In genomic region chr1:42681771-42682483, GRCh38 we compare ENCODE assay signal across 1 cellular context.
TF ChIP-seq lines count a peak whose summit lies in the region.

YBX1 (plus strand) TSS chr1:42682418; CDS start chr1:42682566, 148 bp downstream.

TF ChIP-seq in HepG2, 621 proteins besides CTCF, POLR2A, EP300 and RAD21 (continued from another document and continues in another):
- TF ChIP-seq ZBTB43 (CRISPR knock-in tag; conservative IDR thresholded peaks at IDR 0.05), result peak; percentile 43; the same call in 1 of the 2 replicates
- TF ChIP-seq SP2 (CRISPR knock-in tag; IDR thresholded peaks at IDR 0.05), result peak; percentile 96
- TF ChIP-seq AFF4 (CRISPR knock-in tag; IDR thresholded peaks at IDR 0.05), result no peak
- no peak for TF ChIP-seq DNMT1 (CRISPR knock-in tag; IDR thresholded peaks at IDR 0.05)
- no peak for TF ChIP-seq WIZ (CRISPR knock-in tag; IDR thresholded peaks at IDR 0.05)
- TF ChIP-seq HINFP (CRISPR knock-in tag; IDR thresholded peaks at IDR 0.05; ENCODE audit: low read depth), result peak; percentile 87; the same call in 1 of the 2 replicates
- TF ChIP-seq PBX3 (CRISPR knock-in tag; IDR thresholded peaks at IDR 0.05; ENCODE audit: borderline replicate concordance), result no peak
- TF ChIP-seq ZNF232 (CRISPR knock-in tag; IDR thresholded peaks at IDR 0.05; ENCODE audit: borderline replicate concordance), result peak; percentile 78; the same call in 1 of the 2 replicates
- no peak for TF ChIP-seq PRPF4 (IDR thresholded peaks at IDR 0.05; ENCODE audit: low read depth, low read length, poor library complexity, severe bottlenecking)
- TF ChIP-seq ZNF598 (CRISPR knock-in tag; IDR thresholded peaks at IDR 0.05; ENCODE audit: borderline replicate concordance), result 0 out of 2 replicates have a peak, but pooled peaks have one; percentile 37
- TF ChIP-seq ZNF891 (CRISPR knock-in tag; IDR thresholded peaks at IDR 0.05), result 0 out of 2 replicates have a peak, but pooled peaks have one; percentile 10
- TF ChIP-seq ZNF251 (CRISPR knock-in tag; IDR thresholded peaks at IDR 0.05), result no peak
- TF ChIP-seq PREB (CRISPR knock-in tag; IDR thresholded peaks at IDR 0.05), result no peak
- peak; percentile 36; the same call in 1 of the 2 replicates for TF ChIP-seq ZXDC (CRISPR knock-in tag; IDR thresholded peaks at IDR 0.05)
- peak; percentile 58 for TF ChIP-seq SRSF1 (optimal IDR thresholded peaks at IDR 0.05; ENCODE audit: low read depth, low read length)
- TF ChIP-seq ZNF253 (CRISPR knock-in tag; IDR thresholded peaks at IDR 0.05; ENCODE audit: borderline replicate concordance), result no peak
- no peak; the same call in 1 of the 2 replicates for TF ChIP-seq ZNF230 (CRISPR knock-in tag; IDR thresholded peaks at IDR 0.05)
- TF ChIP-seq ZNF383 (CRISPR knock-in tag; IDR thresholded peaks at IDR 0.05; ENCODE audit: borderline replicate concordance), result no peak
- no peak for TF ChIP-seq CEBPB (IDR thresholded peaks at IDR 0.05; ENCODE audit: borderline replicate concordance, low read depth, low read length)
- no peak for TF ChIP-seq HMG20B (CRISPR knock-in tag; conservative IDR thresholded peaks at IDR 0.05)
- no peak for TF ChIP-seq NR2F1 (CRISPR knock-in tag; IDR thresholded peaks at IDR 0.05)
- TF ChIP-seq SMAD9 (CRISPR knock-in tag; IDR thresholded peaks at IDR 0.05), result no peak
- TF ChIP-seq ZNF431 (CRISPR knock-in tag; IDR thresholded peaks at IDR 0.05; ENCODE audit: borderline replicate concordance, low read depth), result peak; percentile 52; the same call in 1 of the 2 replicates
- no peak for TF ChIP-seq TEAD2 (CRISPR knock-in tag; IDR thresholded peaks at IDR 0.05)
- TF ChIP-seq MXD3 (CRISPR knock-in tag; IDR thresholded peaks at IDR 0.05), result peak; percentile 68; the same call in 1 of the 2 replicates
- no peak for TF ChIP-seq ZNF660 (CRISPR knock-in tag; IDR thresholded peaks at IDR 0.05; ENCODE audit: borderline replicate concordance, low read depth)
- TF ChIP-seq TFAP4 (IDR thresholded peaks at IDR 0.05; ENCODE audit: borderline replicate concordance, low read depth), result no peak
- no peak for TF ChIP-seq CCAR2 (optimal IDR thresholded peaks at IDR 0.05; ENCODE audit: low read depth, low read length)
- no peak for TF ChIP-seq HDAC6 (IDR thresholded peaks at IDR 0.05; ENCODE audit: low read depth, low read length)
- peak; percentile 96 for TF ChIP-seq NFYB (CRISPR knock-in tag; IDR thresholded peaks at IDR 0.05)
- TF ChIP-seq CENPBD1 (CRISPR knock-in tag; IDR thresholded peaks at IDR 0.05; ENCODE audit: borderline replicate concordance, low read depth), result no peak
- TF ChIP-seq HMGA1 (CRISPR knock-in tag; conservative IDR thresholded peaks at IDR 0.05), result no peak
- TF ChIP-seq ZFP90 (CRISPR knock-in tag; IDR thresholded peaks at IDR 0.05; ENCODE audit: borderline replicate concordance), result no peak
- 0 out of 2 replicates have a peak, but pooled peaks have one; percentile 41 for TF ChIP-seq ZBTB7B (CRISPR knock-in tag; IDR thresholded peaks at IDR 0.05)
- TF ChIP-seq ETV5 (CRISPR knock-in tag; IDR thresholded peaks at IDR 0.05; ENCODE audit: borderline replicate concordance), result peak; percentile 83
- TF ChIP-seq SIX1 (CRISPR knock-in tag; IDR thresholded peaks at IDR 0.05; ENCODE audit: borderline replicate concordance), result no peak
- TF ChIP-seq ZNF713 (CRISPR knock-in tag; IDR thresholded peaks at IDR 0.05), result no peak
- TF ChIP-seq TSC22D2 (CRISPR knock-in tag; IDR thresholded peaks at IDR 0.05; ENCODE audit: borderline replicate concordance), result no peak
- TF ChIP-seq KLF12 (CRISPR knock-in tag; IDR thresholded peaks at IDR 0.05; ENCODE audit: borderline replicate concordance), result no peak
- TF ChIP-seq KDM3A (CRISPR knock-in tag; IDR thresholded peaks at IDR 0.05; ENCODE audit: low read depth), result no peak
- TF ChIP-seq GRHL1 (CRISPR knock-in tag; conservative IDR thresholded peaks at IDR 0.05), result no peak
- TF ChIP-seq POGZ (CRISPR knock-in tag; IDR thresholded peaks at IDR 0.05), result peak; percentile 34
- TF ChIP-seq ZNF614 (CRISPR knock-in tag; IDR thresholded peaks at IDR 0.05; ENCODE audit: borderline replicate concordance), result peak; percentile 61; the same call in 1 of the 2 replicates
- TF ChIP-seq PHF5A (CRISPR knock-in tag; IDR thresholded peaks at IDR 0.05; ENCODE audit: low read depth, unreplicated experiment), result no peak
- no peak for TF ChIP-seq CHD4 (IDR thresholded peaks at IDR 0.05; ENCODE audit: borderline replicate concordance, low read length)
- peak; percentile 39; the same call in 1 of the 2 replicates for TF ChIP-seq ZNF547 (CRISPR knock-in tag; IDR thresholded peaks at IDR 0.05)
- TF ChIP-seq ZNF296 (CRISPR knock-in tag; conservative IDR thresholded peaks at IDR 0.05), result no peak
- peak; percentile 78; the same call in 1 of the 2 replicates for TF ChIP-seq HDAC1 (CRISPR knock-in tag; IDR thresholded peaks at IDR 0.05)
- peak; percentile 45; the same call in 1 of the 2 replicates for TF ChIP-seq ZNF510 (CRISPR knock-in tag; IDR thresholded peaks at IDR 0.05; ENCODE audit: low read depth)
- no peak for TF ChIP-seq FOXO1 (CRISPR knock-in tag; IDR thresholded peaks at IDR 0.05)
- no peak for TF ChIP-seq ZNF3 (CRISPR knock-in tag; IDR thresholded peaks at IDR 0.05)
- 0 out of 2 replicates have a peak, but pooled peaks have one; percentile 49 for TF ChIP-seq ATF7-NPFF (CRISPR knock-in tag; IDR thresholded peaks at IDR 0.05; ENCODE audit: low read depth)
- TF ChIP-seq LBX2 (CRISPR knock-in tag; IDR thresholded peaks at IDR 0.05; ENCODE audit: borderline replicate concordance), result no peak
- TF ChIP-seq CENPT (CRISPR knock-in tag; IDR thresholded peaks at IDR 0.05; ENCODE audit: low read depth), result no peak
- no peak for TF ChIP-seq GPN1 (CRISPR knock-in tag; IDR thresholded peaks at IDR 0.05; ENCODE audit: borderline replicate concordance)
- TF ChIP-seq ZNF562 (CRISPR knock-in tag; IDR thresholded peaks at IDR 0.05; ENCODE audit: borderline replicate concordance), result no peak
